14 cellular contexts compared by ENCODE assay signal in the genomic region with DNA sequence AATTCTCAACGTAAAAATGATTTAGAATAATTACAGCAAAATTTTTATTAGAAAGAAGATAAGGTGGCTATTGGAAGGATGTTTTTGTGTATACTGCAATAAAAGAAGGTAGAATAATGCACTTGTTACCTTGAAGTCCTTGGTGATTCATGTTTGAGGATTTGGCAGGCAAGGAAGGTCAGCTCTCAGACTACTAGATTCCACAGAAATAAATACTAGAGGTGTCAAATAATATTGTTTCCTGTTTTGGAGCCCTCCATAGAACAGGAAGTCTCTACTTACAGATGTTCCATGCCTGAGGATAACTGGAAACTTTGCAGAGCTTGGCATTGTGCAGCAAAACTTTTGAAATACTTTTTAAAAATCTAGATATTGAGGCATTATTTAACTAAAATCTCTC.
A peak's percentile ranks its signal among the peaks of the same experiment; 100 is the strongest.
DNase-seq lines count a peak whose midpoint lies in the region; ATAC-seq and TF ChIP-seq lines count a peak whose summit lies in the region.
"Had no signal": no experiment of that assay in that cellular context is flagged by ENCODE, and none has a peak within 500 bp of the region (broad histone marks: within the 10 kb centered on the region; RNA-seq: fewer than 3 reads in every experiment).

No MANE protein-coding gene starts in this region.

- H3K4me2 ChIP-seq in PC-3 (ENCODE audit: low read length): no peak overlapping the region
- H3K4me2 ChIP-seq: A549, BLaER1 had no signal

- no peak overlapping the region for H3K4me3 ChIP-seq in PC-3 (ENCODE audit: low read length)
- H3K4me3 ChIP-seq: A549, BLaER1, HAP-1 had no signal

- ATAC-seq in PC-3: peak; percentile 43; the same call in 1 of the 2 replicates
- no peak for ATAC-seq in HG02885 (IDR thresholded peaks at IDR 0.05; ENCODE audit: poor library complexity, unreplicated experiment)
- ATAC-seq: A549 had no signal

- no TSS peak for BruUV-seq in PC-3 (replicated peaks; lab: Mats Ljungman, UMichigan)

- POLR2A ChIA-PET in PC-3 (lab: Charles Lee; ENCODE audit: unreplicated experiment): no interaction called here

- no peaks in the 10 kb centered on the region for H3K27me3 ChIP-seq in PC-3 (ENCODE audit: low read length)
- H3K27me3 ChIP-seq: BLaER1 had no signal

- H3K27ac ChIP-seq in PC-3 (ENCODE audit: low read length): no peak overlapping the region
- H3K27ac ChIP-seq: A549, BLaER1 had no signal

- no peaks in the 10 kb centered on the region for H3K4me1 ChIP-seq in PC-3 (ENCODE audit: insufficient read depth, low read length)
- H3K4me1 ChIP-seq: A549, BLaER1, Caco-2, HAP-1 had no signal

- no peaks in the 10 kb centered on the region for H3K9me3 ChIP-seq in PC-3 (ENCODE audit: low read length)
- H3K9me3 ChIP-seq: HAP-1 had no signal

- intact Hi-C loops in PC-3 (cut with micrococcal nuclease): no loop called here

- CTCF ChIA-PET in PC-3 (lab: Charles Lee): no interaction called here

- no peaks in the 10 kb centered on the region for H3K79me2 ChIP-seq in PC-3 (ENCODE audit: low read length)

- no peaks in the 10 kb centered on the region for H4K20me1 ChIP-seq in PC-3 (ENCODE audit: low read length)
- H4K20me1 ChIP-seq: BLaER1 had no signal

- no peak for TF ChIP-seq CTCF in PC-3 (conservative IDR thresholded peaks at IDR 0.05; ENCODE audit: low read depth, low read length)

- no peaks in the 10 kb centered on the region for H3K36me3 ChIP-seq in PC-3 (ENCODE audit: low read depth, low read length)
- H3K36me3 ChIP-seq: BLaER1, HAP-1 had no signal

- H3F3A ChIP-seq in PC-3 (ENCODE audit: low read length, unreplicated experiment): no peaks in the 10 kb centered on the region

- no peak overlapping the region for H3K9ac ChIP-seq in PC-3 (ENCODE audit: low read length)
- H3K9ac ChIP-seq: BLaER1 had no signal

- peak; percentile 6 for DNase-seq in HT1080 (ENCODE audit: low read depth)
- DNase-seq in PC-3: peak; percentile 16
- peak; percentile 37 for DNase-seq in glomerular endothelial cell (ENCODE audit: extremely low read depth, low read depth, low spot score)
- DNase-seq in kidney glomerular epithelial cell (lab: John Stamatoyannopoulos, UW): no peak
- DNase-seq in AML-193 (lab: John Stamatoyannopoulos, UW): no peak
- no peak for DNase-seq in HPDE6-E6E7 (ENCODE audit: extremely low spot score)
- DNase-seq: Caco-2; CD8-positive, alpha-beta memory T cell; DND-41; GDM1 had no signal

- H2AFZ ChIP-seq in PC-3 (ENCODE audit: low read length): no peak overlapping the region

- H3K9me2 ChIP-seq in PC-3 (replicated peaks; ENCODE audit: low read length): no peaks in the 10 kb centered on the region

Comparison
In these comparisons a context has a peak if more than half of its experiments do, and no peak if none do; other contexts are left out.
1. DNase-seq: peak in HT1080 (single experiment), PC-3 (single experiment) and glomerular endothelial cell (single experiment); none in kidney glomerular epithelial cell (single experiment), AML-193 (0 of 2) and HPDE6-E6E7 (single experiment).